Comparison of ENCODE assay signal across 24 cellular contexts in genomic region chr3:193879099-193879863, GRCh38.
DNase-seq lines count a peak whose midpoint lies in the region; ATAC-seq and TF ChIP-seq lines count a peak whose summit lies in the region.
"Had no signal": no experiment of that assay in that cellular context is flagged by ENCODE, and none has a peak within 500 bp of the region (broad histone marks: within the 10 kb centered on the region; RNA-seq: fewer than 3 reads in every experiment).

No MANE protein-coding gene starts in this region.

- H3K36me3 ChIP-seq in HUES48 (ENCODE audit: control insufficient read depth, insufficient read depth, low read length) (no peaks in the 10 kb centered on the region), OCI-LY7 (ENCODE audit: insufficient read depth, low read length) (no peaks in the 10 kb centered on the region)
- H3K36me3 ChIP-seq: breast epithelium, lower lobe of right lung, Peyer's patch, suprapubic skin had no signal

- peaks cover 6 to 27% of the 10 kb centered on the region in 2 donors for H3K27me3 Mint-ChIP-seq in stimulated activated naive B cell treated with anti-CD40 and anti-IgM and Interleukin-4, amounts not matched to agents 10 μg/mL and 1 μg/mL and 100 μg/mL, for 72 hours

- peak overlapping the region; percentile 87 for H2AFZ ChIP-seq in OCI-LY7 (ENCODE audit: low read length)

- CTCF ChIA-PET in OCI-LY7 (lab: Charles Lee; ENCODE audit: unreplicated experiment), result no interaction called here

- H3K27ac Mint-ChIP-seq in stimulated activated naive B cell treated with anti-CD40 and anti-IgM and Interleukin-4, amounts not matched to agents 10 μg/mL and 1 μg/mL and 100 μg/mL, for 72 hours, result peak overlapping the region; percentile 93
- H3K27ac Mint-ChIP-seq: activated naive CD4-positive, alpha-beta T cell treated with anti-CD3 and anti-CD28 coated beads for 36 hours; CD14-positive monocyte had no signal

- no TSS peak for BruUV-seq in OCI-LY7 (replicated peaks; lab: Mats Ljungman, UMichigan)

- DNase-seq in OCI-LY7 (ENCODE audit: low spot score) (peak; percentile 48), epithelial cell of esophagus (ENCODE audit: low read depth) (peak; percentile 38), NCI-H2081 treated with DMSO at 0.1 percent for 48 hours (lab: John Stamatoyannopoulos, UW) (no peak)
- peak; percentile 55 for DNase-seq in stimulated activated naive B cell treated with anti-CD40 and anti-IgM and Interleukin-4, amounts not matched to agents 10 μg/mL and 1 μg/mL and 100 μg/mL, for 72 hours
- DNase-seq: activated CD4-positive, alpha-beta T cell treated with anti-CD3 and anti-CD28 coated beads for 4 hours; activated naive CD4-positive, alpha-beta T cell treated with anti-CD3 and anti-CD28 coated beads for 36 hours; activated T-cell treated with anti-CD3 and anti-CD28 coated beads, Interleukin-2, amount 50 U/mL, for 48 hours; amygdala; effector memory CD4-positive, alpha-beta T cell; EL; H9; kidney glomerular epithelial cell; lower lobe of right lung; NCI-H1092 treated with DMSO at 0.1 percent for 48 hours; NCI-H510A; T-helper 1 cell had no signal

- peak overlapping the region; percentile 71 to 76 for H3K4me3 Mint-ChIP-seq in stimulated activated naive B cell treated with anti-CD40 and anti-IgM and Interleukin-4, amounts not matched to agents 10 μg/mL and 1 μg/mL and 100 μg/mL, for 72 hours
- H3K4me3 Mint-ChIP-seq: activated naive CD4-positive, alpha-beta T cell treated with anti-CD3 and anti-CD28 coated beads for 36 hours; CD14-positive monocyte; H9; neural crest cell had no signal

- peak; percentile 91 for ATAC-seq in stimulated activated naive B cell treated with anti-CD40 and anti-IgM and Interleukin-4, amounts not matched to agents 10 μg/mL and 1 μg/mL and 100 μg/mL, for 72 hours (replicated peaks)
- ATAC-seq in HG03045 (IDR thresholded peaks at IDR 0.05; ENCODE audit: unreplicated experiment) (no peak), HG03175 (IDR thresholded peaks at IDR 0.05; ENCODE audit: unreplicated experiment) (no peak)

- no peak for TF ChIP-seq CTCF in OCI-LY7 (conservative IDR thresholded peaks at IDR 0.05; ENCODE audit: low read length)
- no peak for TF ChIP-seq CTCF in epithelial cell of esophagus (IDR thresholded peaks at IDR 0.05; ENCODE audit: insufficient read depth, low read depth, low read length, missing control alignments)

- no peaks in the 10 kb centered on the region for H3K79me2 ChIP-seq in OCI-LY7 (ENCODE audit: insufficient read depth, low read depth, low read length)

- peak overlapping the region; percentile 17 for H3K4me2 ChIP-seq in OCI-LY7 (ENCODE audit: low read length)

- peaks cover 22 to 30% of the 10 kb centered on the region in 2 donors for H3K4me1 Mint-ChIP-seq in stimulated activated naive B cell treated with anti-CD40 and anti-IgM and Interleukin-4, amounts not matched to agents 10 μg/mL and 1 μg/mL and 100 μg/mL, for 72 hours

- H3K9me3 ChIP-seq in HUES48 (ENCODE audit: control insufficient read depth, insufficient read depth, low read length), result no peaks in the 10 kb centered on the region
- no peaks in the 10 kb centered on the region for H3K9me3 ChIP-seq in OCI-LY7 (ENCODE audit: low read length)
- H3K9me3 ChIP-seq: breast epithelium, lower lobe of right lung, Peyer's patch, suprapubic skin had no signal

- H4K20me1 ChIP-seq in OCI-LY7 (ENCODE audit: insufficient read depth, low read length), result no peaks in the 10 kb centered on the region

- no peaks in the 10 kb centered on the region for H3K9me3 Mint-ChIP-seq in stimulated activated naive B cell treated with anti-CD40 and anti-IgM and Interleukin-4, amounts not matched to agents 10 μg/mL and 1 μg/mL and 100 μg/mL, for 72 hours
- H3K9me3 Mint-ChIP-seq: activated naive CD4-positive, alpha-beta T cell treated with anti-CD3 and anti-CD28 coated beads for 36 hours; CD14-positive monocyte; H9; neural crest cell had no signal

- POLR2A ChIA-PET in OCI-LY7 (lab: Charles Lee), result no interaction called here

- H3K27ac ChIP-seq in HUES48 (ENCODE audit: low read depth, low read length) (peak overlapping the region; percentile 2), OCI-LY7 (ENCODE audit: low read depth, low read length, poor library complexity, severe bottlenecking) (no peak overlapping the region)
- H3K27ac ChIP-seq: breast epithelium, lower lobe of right lung, suprapubic skin had no signal

- peaks cover 18% of the 10 kb centered on the region for H3K4me1 ChIP-seq in HUES48 (ENCODE audit: control insufficient read depth, insufficient read depth, low read length)
- peaks cover 23% of the 10 kb centered on the region for H3K4me1 ChIP-seq in OCI-LY7 (ENCODE audit: insufficient read depth, low read length, poor library complexity, severe bottlenecking)
- H3K4me1 ChIP-seq: breast epithelium, lower lobe of right lung had no signal

- peaks cover 7% of the 10 kb centered on the region for H3K27me3 ChIP-seq in HUES48 (ENCODE audit: control insufficient read depth, insufficient read depth, low read length)
- H3K27me3 ChIP-seq: breast epithelium, Peyer's patch, suprapubic skin had no signal

- no peak overlapping the region for H3K9ac ChIP-seq in HUES48 (ENCODE audit: low read depth, low read length)

- no peaks in the 10 kb centered on the region for H3K36me3 Mint-ChIP-seq in stimulated activated naive B cell treated with anti-CD40 and anti-IgM and Interleukin-4, amounts not matched to agents 10 μg/mL and 1 μg/mL and 100 μg/mL, for 72 hours
- H3K36me3 Mint-ChIP-seq: CD14-positive monocyte had no signal

- H3K9me2 ChIP-seq in OCI-LY7 (ENCODE audit: insufficient read depth, low read length), result no peaks in the 10 kb centered on the region

- intact Hi-C loops in OCI-LY7 (cut with micrococcal nuclease; ENCODE audit: unreplicated experiment), result no loop called here

- H3K4me3 ChIP-seq in HUES48 (ENCODE audit: low read depth, low read length) (no peak overlapping the region), OCI-LY7 (ENCODE audit: low read depth, low read length, poor library complexity, severe bottlenecking) (no peak overlapping the region), epithelial cell of esophagus (ENCODE audit: low read length) (no peak overlapping the region)
- H3K4me3 ChIP-seq: breast epithelium, lower lobe of right lung, Peyer's patch, suprapubic skin had no signal

Comparison
In these comparisons a context has a peak if more than half of its experiments do, and no peak if none do; other contexts are left out.
1. ATAC-seq: peak in stimulated activated naive B cell treated with anti-CD40 and anti-IgM and Interleukin-4, amounts not matched to agents 10 μg/mL and 1 μg/mL and 100 μg/mL, for 72 hours (2 of 2); none in HG03045 (single experiment) and HG03175 (single experiment).